8 cellular contexts compared by ENCODE assay signal in the genomic region with DNA sequence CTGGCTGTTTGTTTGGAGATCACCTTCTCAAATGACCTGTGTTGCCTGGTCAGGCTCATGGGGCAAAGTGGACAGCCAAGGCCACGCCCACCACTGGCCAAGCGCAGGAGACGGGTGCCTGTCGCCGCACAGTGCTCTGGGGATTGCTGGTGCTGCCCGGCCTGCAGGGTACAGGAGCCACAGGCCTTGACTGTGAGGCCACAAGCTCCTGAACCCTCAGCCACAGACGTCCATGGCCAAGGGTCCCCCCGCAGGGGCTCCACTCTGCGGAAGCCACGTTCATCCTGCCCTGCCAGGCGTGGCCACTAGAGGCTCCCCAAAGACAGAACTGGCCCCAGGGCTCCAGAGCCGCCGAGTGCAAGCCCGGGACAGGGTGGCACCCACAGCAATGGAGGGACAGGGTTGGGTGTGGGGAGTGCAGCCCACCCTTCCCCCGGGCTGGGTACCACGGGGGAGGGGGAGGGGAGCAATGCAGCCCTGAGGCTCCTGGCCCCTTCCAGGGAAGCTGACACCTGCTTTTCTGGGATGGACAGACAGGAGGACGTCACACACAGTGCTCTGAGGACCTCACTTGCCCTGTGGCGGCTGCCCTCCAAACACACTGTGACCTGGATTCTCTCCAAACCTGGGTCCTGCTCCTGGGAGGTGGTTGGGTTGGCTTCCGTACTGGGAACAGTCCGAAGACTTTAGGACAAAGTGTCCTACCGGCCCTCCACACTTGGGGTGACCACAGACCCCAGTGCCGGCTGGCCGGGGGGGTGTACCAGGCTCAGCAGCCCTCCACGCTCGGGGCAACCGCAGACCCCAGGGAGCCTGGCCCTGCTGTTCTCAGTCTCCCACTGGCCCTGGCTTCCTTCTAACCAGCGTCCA. TPM values are rescaled to one million over a fixed set of nuclear protein-coding genes. Genes with fewer than 3 reads are reported as not detected.
DNase-seq lines count a peak whose midpoint lies in the region; ATAC-seq and TF ChIP-seq lines count a peak whose summit lies in the region.

No MANE protein-coding gene starts in this region.

- H3K36me3 ChIP-seq in Loucy (ENCODE audit: insufficient read depth, low read length) (peaks cover 13% of the 10 kb centered on the region; the same call in 1 of the 2 replicates), SK-N-SH (replicated peaks in 1 of 2; ENCODE audit: control insufficient read depth in 1 of 2, insufficient read depth in 2 of 2, low read length in 1 of 2) (peaks cover 0 to 2% of the 10 kb centered on the region in 2 experiments), prostate gland (no peaks in the 10 kb centered on the region), aorta (ENCODE audit: control insufficient read depth in 1 of 2, insufficient read depth in 2 of 2, low read length in 1 of 2) (no peaks in the 10 kb centered on the region)

- TF ChIP-seq RAD21 in SK-N-SH (IDR thresholded peaks at IDR 0.05; ENCODE audit: low read length), result peak; percentile 88

- H3K9me2 ChIP-seq in Loucy (replicated peaks; ENCODE audit: low read depth, low read length) (no peaks in the 10 kb centered on the region), SK-N-SH (no peaks in the 10 kb centered on the region)

- H3K9me3 Mint-ChIP-seq in CD4-positive, alpha-beta T cell, result no peaks in the 10 kb centered on the region
- no peaks in the 10 kb centered on the region for H3K9me3 Mint-ChIP-seq in activated naive CD8-positive, alpha-beta T cell treated with anti-CD3 and anti-CD28 coated beads, Interleukin-2, amount 50 U/mL, for 24 hours

- no peak overlapping the region for H3K4me2 ChIP-seq in Loucy (ENCODE audit: low read depth, low read length, poor library complexity, severe bottlenecking)
- H3K4me2 ChIP-seq in SK-N-SH, result peak overlapping the region; percentile 85

- WGBS in SK-N-SH (ENCODE audit: low lambda C conversion rate), result 0% methylated on average over 8 of the region's 27 CpGs
- 15% methylated on average over 17 of the region's 27 CpGs for WGBS in prostate gland
- WGBS in aorta, 2 donors, result 17 to 25% methylated on average over 25 to 27 of the region's 27 CpGs

- no peak overlapping the region for H3K4me3 Mint-ChIP-seq in CD4-positive, alpha-beta T cell
- H3K4me3 Mint-ChIP-seq in activated naive CD8-positive, alpha-beta T cell treated with anti-CD3 and anti-CD28 coated beads, Interleukin-2, amount 50 U/mL, for 24 hours, result no peak overlapping the region

- H3K9ac ChIP-seq in Loucy (ENCODE audit: low read depth, low read length, poor library complexity, severe bottlenecking), result no peak overlapping the region
- H3K9ac ChIP-seq in SK-N-SH, result no peak overlapping the region; the same call in 1 of the 2 replicates

- CTCF ChIA-PET in CD4-positive, alpha-beta T cell (lab: Charles Lee), result no interaction called here
- CTCF ChIA-PET in SK-N-SH (lab: Yijun Ruan, JAX), result interaction anchor here (0.6 to 7.2 kb wide), 21 partner anchors 10 to 496 kb away, joined by 3 to 88 read pairs (median 4); partner anchors contain the start of genes BRD9, NKD2 and TRIP13

- H3K27ac Mint-ChIP-seq in CD4-positive, alpha-beta T cell, result peak overlapping the region; percentile 95
- no peak overlapping the region for H3K27ac Mint-ChIP-seq in activated naive CD8-positive, alpha-beta T cell treated with anti-CD3 and anti-CD28 coated beads, Interleukin-2, amount 50 U/mL, for 24 hours

- no peak for TF ChIP-seq POLR2A in prostate gland (IDR thresholded peaks at IDR 0.05)

- peaks cover 9% of the 10 kb centered on the region for H3K4me1 Mint-ChIP-seq in CD4-positive, alpha-beta T cell (ENCODE audit: low read depth)
- peaks cover 15% of the 10 kb centered on the region for H3K4me1 Mint-ChIP-seq in activated naive CD8-positive, alpha-beta T cell treated with anti-CD3 and anti-CD28 coated beads, Interleukin-2, amount 50 U/mL, for 24 hours

- intact Hi-C loops in CD4-positive, alpha-beta T cell (cut with DNase I, micrococcal nuclease), result loop anchor here (2.0 to 5.0 kb wide), 2 partner anchors 231 to 471 kb away; no protein-coding TSS in a partner anchor
- intact Hi-C loops in cardiac septum (cut with DNase I) (no loop called here), prostate gland (cut with DNase I) (loop anchor here (2.0 kb wide), 1 partner anchor 231 kb away; no protein-coding TSS in a partner anchor), aorta (cut with DNase I) (loop anchor here (2.0 to 5.0 kb wide), 2 partner anchors 231 to 233 kb away; no protein-coding TSS in a partner anchor)

- H2AFZ ChIP-seq in Loucy (ENCODE audit: low read length), result no peak overlapping the region
- 0 out of 2 replicates have a peak overlapping the region, but pooled peaks have one; percentile 72 for H2AFZ ChIP-seq in SK-N-SH (ENCODE audit: low read depth)

- DNase-seq in CD4-positive, alpha-beta T cell, result peak; percentile 58 to 73 (median 64)
- DNase-seq in SK-N-SH (peak; percentile 92), cardiac septum (ENCODE audit: low spot score) (peak; percentile 84), prostate gland (ENCODE audit: low spot score) (peak; percentile 51), aorta (peak; percentile 75 to 89)
- peak; percentile 71 for DNase-seq in activated naive CD8-positive, alpha-beta T cell treated with anti-CD3 and anti-CD28 coated beads, Interleukin-2, amount 50 U/mL, for 24 hours

- H3K4me1 ChIP-seq in Loucy (ENCODE audit: insufficient read depth, low read length, poor library complexity, severe bottlenecking) (no peaks in the 10 kb centered on the region), SK-N-SH (ENCODE audit: control insufficient read depth in 1 of 2, insufficient read depth in 2 of 2, low read depth in 1 of 2, low read length in 1 of 2) (peaks cover 12 to 23% of the 10 kb centered on the region in 2 experiments; a peak in 2 of 4 replicates), prostate gland (replicated peaks) (peaks cover 16% of the 10 kb centered on the region), aorta (ENCODE audit: control insufficient read depth in 1 of 2, insufficient read depth in 2 of 2, low read length in 2 of 2) (no peaks in the 10 kb centered on the region)

- peaks cover 16% of the 10 kb centered on the region for H3K36me3 Mint-ChIP-seq in CD4-positive, alpha-beta T cell (ENCODE audit: low read depth)
- peaks cover 3% of the 10 kb centered on the region for H3K36me3 Mint-ChIP-seq in activated naive CD8-positive, alpha-beta T cell treated with anti-CD3 and anti-CD28 coated beads, Interleukin-2, amount 50 U/mL, for 24 hours (ENCODE audit: low read depth)

- peaks cover 12% of the 10 kb centered on the region for H3K27me3 Mint-ChIP-seq in CD4-positive, alpha-beta T cell
- peaks cover 8% of the 10 kb centered on the region for H3K27me3 Mint-ChIP-seq in activated naive CD8-positive, alpha-beta T cell treated with anti-CD3 and anti-CD28 coated beads, Interleukin-2, amount 50 U/mL, for 24 hours

- TF ChIP-seq CTCF in CD4-positive, alpha-beta T cell (IDR thresholded peaks at IDR 0.05), result peak; percentile 89
- peak; percentile 89 for TF ChIP-seq CTCF in Loucy (conservative IDR thresholded peaks at IDR 0.05; ENCODE audit: low read length)
- TF ChIP-seq CTCF in SK-N-SH (IDR thresholded peaks at IDR 0.05), result peak; percentile 92
- peak; percentile 73 to 92 (median 84) for TF ChIP-seq CTCF in prostate gland (IDR thresholded peaks at IDR 0.05)

- no peak overlapping the region for H3K27ac ChIP-seq in CD4-positive, alpha-beta T cell (ENCODE audit: low read depth, low read length)
- H3K27ac ChIP-seq in SK-N-SH (ENCODE audit: low read depth in 2 of 2, low read length in 1 of 2) (no peak overlapping the region), prostate gland (no peak overlapping the region), aorta (ENCODE audit: low read depth in 1 of 2, low read length in 2 of 2) (no peak overlapping the region)

- H3K4me3 ChIP-seq in Loucy (ENCODE audit: low read length, poor library complexity, severe bottlenecking) (no peak overlapping the region), SK-N-SH (ENCODE audit: low read depth in 2 of 2, low read length in 1 of 2) (peak overlapping the region; percentile 28 to 57), prostate gland (no peak overlapping the region), aorta (ENCODE audit: low read length in 2 of 2) (no peak overlapping the region)

- no peak for TF ChIP-seq EP300 in SK-N-SH (IDR thresholded peaks at IDR 0.05; ENCODE audit: borderline replicate concordance in 1 of 2, low read depth in 1 of 2, low read length in 1 of 2)

- peak; percentile 69 for ATAC-seq in CD4-positive, alpha-beta T cell (ENCODE audit: poor library complexity)
- ATAC-seq in GM21381 (IDR thresholded peaks at IDR 0.05; ENCODE audit: unreplicated experiment) (peak; percentile 60), aorta (ENCODE audit: low FRiP score) (peak; percentile 87)
- ATAC-seq in activated naive CD8-positive, alpha-beta T cell treated with anti-CD3 and anti-CD28 coated beads, Interleukin-2, amount 50 U/mL, for 24 hours, result peak; percentile 76

- H4K20me1 ChIP-seq in Loucy (ENCODE audit: insufficient read depth, low read length, poor library complexity, severe bottlenecking) (no peaks in the 10 kb centered on the region), SK-N-SH (ENCODE audit: insufficient read depth) (0 out of 2 replicates have a peak, but pooled peaks cover 3% of the 10 kb centered on the region)

- no peaks in the 10 kb centered on the region for H3K27me3 ChIP-seq in CD4-positive, alpha-beta T cell (ENCODE audit: control insufficient read depth, insufficient read depth, low read length)
- H3K27me3 ChIP-seq in Loucy (ENCODE audit: insufficient read depth, low read length, poor library complexity, severe bottlenecking) (no peaks in the 10 kb centered on the region), SK-N-SH (ENCODE audit: insufficient read depth) (no peaks in the 10 kb centered on the region), prostate gland (replicated peaks; ENCODE audit: insufficient read depth) (peaks cover 7% of the 10 kb centered on the region), aorta (ENCODE audit: control insufficient read depth in 1 of 2, insufficient read depth in 2 of 2, low read length in 1 of 2) (no peaks in the 10 kb centered on the region)

- POLR2A ChIA-PET in CD4-positive, alpha-beta T cell (lab: Charles Lee), result no interaction called here
- POLR2A ChIA-PET in SK-N-SH (lab: Yijun Ruan, JAX), result interaction anchor here (0.6 kb wide), 1 partner anchor 656 kb away, joined by 3 read pairs; no protein-coding TSS in a partner anchor

- H3F3A ChIP-seq in Loucy (ENCODE audit: low read depth) (peaks cover 4% of the 10 kb centered on the region; the same call in 1 of the 2 replicates), SK-N-SH (replicated peaks; ENCODE audit: insufficient read depth) (no peaks in the 10 kb centered on the region)

- no peaks in the 10 kb centered on the region for H3K79me2 ChIP-seq in Loucy (ENCODE audit: insufficient read depth, low read length)
- H3K79me2 ChIP-seq in SK-N-SH (ENCODE audit: insufficient read depth), result no peaks in the 10 kb centered on the region

- no peaks in the 10 kb centered on the region for H3K9me3 ChIP-seq in CD4-positive, alpha-beta T cell (ENCODE audit: control insufficient read depth, low read length)
- H3K9me3 ChIP-seq in Loucy (ENCODE audit: insufficient read depth, low read depth, low read length) (no peaks in the 10 kb centered on the region), SK-N-SH (no peaks in the 10 kb centered on the region), prostate gland (no peaks in the 10 kb centered on the region), aorta (ENCODE audit: control insufficient read depth, low read length) (no peaks in the 10 kb centered on the region)

RNA-seq across cellular contexts. Expression of gene TPPP, which starts 21.5 kb away (rescaled TPM):
- 1 to 10 TPM; 8.2 to 8.5 TPM for total RNA-seq in CD4-positive, alpha-beta T cell
- polyA plus RNA-seq in SK-N-SH (2012; rRNA removed) (0.05 and 0.10 TPM in 2 replicates), aorta (1 to 10 TPM; 2.5 to 4.7 TPM)
- polyA plus RNA-seq in SK-N-SH (2012; cell fraction: cytosol; rRNA removed), result 0.04 and 0.05 TPM in 2 replicates
- polyA plus RNA-seq in SK-N-SH (2012; cell fraction: nucleus; rRNA removed), result 0.11 and 0.33 TPM in 2 replicates
- total RNA-seq in cardiac septum (7.3 TPM), prostate gland (1 to 10 TPM; 2.3 to 6.9 TPM), aorta (1 to 10 TPM; 5.6 to 9.8 TPM)

RNA-seq across cellular contexts. Expression of gene CEP72, which starts 59.6 kb away (rescaled TPM):
- total RNA-seq in CD4-positive, alpha-beta T cell, result 1 to 10 TPM; 7.6 to 8.0 TPM
- polyA plus RNA-seq in SK-N-SH (2012; rRNA removed), result 3.3 and 4.4 TPM in 2 replicates
- 2.3 and 3.0 TPM in 2 replicates for polyA plus RNA-seq in SK-N-SH (2012; cell fraction: cytosol; rRNA removed)
- 8.9 and 13.3 TPM in 2 replicates for polyA plus RNA-seq in SK-N-SH (2012; cell fraction: nucleus; rRNA removed)
- total RNA-seq in cardiac septum, result 0.86 TPM
- 10 to 100 TPM in 1 of 2 donors, 1 to 10 TPM in 1; 6.4 to 12.8 TPM for total RNA-seq in prostate gland
- 1 to 10 TPM; 2.2 to 6.5 TPM for total RNA-seq in aorta
- under 1 TPM in 1 of 2 donors, not detected in 1; 0.82 TPM for polyA plus RNA-seq in aorta

Comparison
In these comparisons a context has a peak if more than half of its experiments do, and no peak if none do; other contexts are left out.
1. H3K4me3 ChIP-seq: peak in SK-N-SH (2 of 2); none in Loucy (single experiment), prostate gland (0 of 2) and aorta (0 of 2).
2. Peak in every context shown above with its lines, with median percentiles within 50 percentile points of each other: ATAC-seq, DNase-seq and CTCF ChIP-seq.